9 cellular contexts compared by ENCODE assay signal in the genomic region with DNA sequence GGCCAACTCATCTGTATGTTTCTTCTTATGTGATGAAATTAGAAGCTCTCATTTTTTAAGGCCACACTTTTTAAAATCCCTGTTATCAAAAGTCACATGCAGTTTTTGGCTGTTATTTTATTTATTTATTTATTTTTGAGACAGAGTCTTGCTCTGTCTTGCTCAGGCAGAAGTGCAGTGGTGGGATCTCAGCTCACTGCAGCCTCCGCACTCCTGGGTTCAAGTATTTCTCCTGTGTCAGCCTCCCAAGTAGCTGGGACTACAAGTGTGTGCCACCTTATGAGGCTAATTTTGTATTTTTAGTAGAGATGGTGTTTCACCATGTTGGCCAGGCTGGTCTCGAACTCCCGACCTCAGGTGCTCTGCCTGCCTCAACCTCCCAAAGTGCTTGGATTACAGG.
"Had no signal": no experiment of that assay in that cellular context is flagged by ENCODE, and none has a peak within 500 bp of the region (broad histone marks: within the 10 kb centered on the region; RNA-seq: fewer than 3 reads in every experiment).

No MANE protein-coding gene starts in this region.

- DNase-seq: GM23248, GOT3, H7, HFFc6, KBM-7 had no signal

- H3K9ac ChIP-seq: GM23248 had no signal

- H3K4me1 ChIP-seq: HAP-1 had no signal

- ATAC-seq: HCT116, HepG2 had no signal

- H3K4me3 ChIP-seq: GM23248, HAP-1 had no signal

- H3K9me3 ChIP-seq: HAP-1 had no signal

- H3K36me3 ChIP-seq: HAP-1 had no signal

- H3K27ac ChIP-seq: GM23248, HL-60 had no signal

- H2AFZ ChIP-seq: GM23248 had no signal
